ENCODE assay signal across 1 cellular context in genomic region chr14:94066089-94066676, GRCh38.
TF ChIP-seq lines count a peak whose summit lies in the region.

No MANE protein-coding gene starts in this region.

TF ChIP-seq in HEK293, 187 proteins besides CTCF, POLR2A, EP300 and RAD21 (continued from another document and continues in another):
- TF ChIP-seq ZNF398 (tag by site-specific recombination; IDR thresholded peaks at IDR 0.05) (peak; percentile 91), ZSCAN4 (tag by site-specific recombination; IDR thresholded peaks at IDR 0.05) (peak; percentile 35; the same call in 1 of the 2 replicates), ZNF202 (tag by site-specific recombination; IDR thresholded peaks at IDR 0.05; ENCODE audit: borderline replicate concordance) (no peak), ZNF792 (tag by site-specific recombination; IDR thresholded peaks at IDR 0.05) (no peak), ZNF184 (tag by site-specific recombination; IDR thresholded peaks at IDR 0.05) (no peak), ZIC2 (tag by site-specific recombination; IDR thresholded peaks at IDR 0.05) (no peak), ZNF24 (tag by site-specific recombination; IDR thresholded peaks at IDR 0.05) (peak; percentile 40; the same call in 1 of the 2 replicates), ZNF677 (tag by site-specific recombination; IDR thresholded peaks at IDR 0.05) (no peak), ZNF645 (tag by site-specific recombination; IDR thresholded peaks at IDR 0.05) (no peak), ZNF558 (tag by site-specific recombination; IDR thresholded peaks at IDR 0.05) (0 out of 2 replicates have a peak, but pooled peaks have one; percentile 14), SCRT2 (tag by site-specific recombination; IDR thresholded peaks at IDR 0.05) (no peak), PRDM2 (tag by site-specific recombination; IDR thresholded peaks at IDR 0.05; ENCODE audit: borderline replicate concordance) (no peak), ZNF658 (tag by site-specific recombination; IDR thresholded peaks at IDR 0.05) (no peak), GFI1B (tag by site-specific recombination; IDR thresholded peaks at IDR 0.05) (no peak), ELK4 (IDR thresholded peaks at IDR 0.05; ENCODE audit: borderline replicate concordance, low read depth, low read length) (no peak), ZBTB8A (tag by site-specific recombination; IDR thresholded peaks at IDR 0.05) (peak; percentile 12; the same call in 1 of the 2 replicates), ZNF366 (tag by site-specific recombination; conservative IDR thresholded peaks at IDR 0.05) (0 out of 2 replicates have a peak, but pooled peaks have one; percentile 30), EGR2 (tag by site-specific recombination; IDR thresholded peaks at IDR 0.05; ENCODE audit: low read depth) (peak; percentile 98), ZNF555 (tag by site-specific recombination; conservative IDR thresholded peaks at IDR 0.05) (no peak), PRDM10 (tag by site-specific recombination; IDR thresholded peaks at IDR 0.05) (peak; percentile 89), KLF1 (tag by site-specific recombination; IDR thresholded peaks at IDR 0.05) (peak; percentile 90), ZNF626 (tag by site-specific recombination; IDR thresholded peaks at IDR 0.05) (no peak), MYNN (tag by site-specific recombination; IDR thresholded peaks at IDR 0.05; ENCODE audit: borderline replicate concordance) (no peak), ZNF514 (tag by site-specific recombination; IDR thresholded peaks at IDR 0.05) (no peak), ZNF133 (tag by site-specific recombination; IDR thresholded peaks at IDR 0.05) (peak; percentile 64), PRDM6 (tag by site-specific recombination; IDR thresholded peaks at IDR 0.05) (no peak), ZBTB11 (tag by site-specific recombination; conservative IDR thresholded peaks at IDR 0.05; ENCODE audit: low read depth) (no peak), INSM2 (tag by site-specific recombination; IDR thresholded peaks at IDR 0.05) (peak; percentile 39; the same call in 1 of the 2 replicates), IKZF3 (tag by site-specific recombination; IDR thresholded peaks at IDR 0.05) (peak; percentile 9; the same call in 1 of the 2 replicates), ZNF394 (tag by site-specific recombination; IDR thresholded peaks at IDR 0.05; ENCODE audit: borderline replicate concordance) (no peak), ZNF670 (tag by site-specific recombination; IDR thresholded peaks at IDR 0.05; ENCODE audit: low read depth) (no peak), ZNF335 (tag by site-specific recombination; conservative IDR thresholded peaks at IDR 0.05) (peak; percentile 50)
